In genomic region chr4:111847256-111848108, GRCh38 we compare ENCODE assay signal across 11 cellular contexts.
A peak's percentile ranks its signal among the peaks of the same experiment; 100 is the strongest.
DNase-seq lines count a peak whose midpoint lies in the region; ATAC-seq and TF ChIP-seq lines count a peak whose summit lies in the region.
"Had no signal": no experiment of that assay in that cellular context is flagged by ENCODE, and none has a peak within 500 bp of the region (broad histone marks: within the 10 kb centered on the region; RNA-seq: fewer than 3 reads in every experiment).

No MANE protein-coding gene starts in this region.

- peaks cover 9% of the 10 kb centered on the region for H3K4me1 Mint-ChIP-seq in mesothelial cell of epicardium

- peaks cover 8% of the 10 kb centered on the region for H3K9me3 Mint-ChIP-seq in mesothelial cell of epicardium

- TF ChIP-seq CTCF in GM12872 (IDR thresholded peaks at IDR 0.05; ENCODE audit: insufficient read depth, low read depth, low read length) = peak; percentile 47
- peak; percentile 68 for TF ChIP-seq CTCF in VCaP (conservative IDR thresholded peaks at IDR 0.05)
- peak; percentile 64 for TF ChIP-seq CTCF in mesothelial cell of epicardium (IDR thresholded peaks at IDR 0.05; ENCODE audit: unreplicated experiment)

- no peaks in the 10 kb centered on the region for H3K36me3 Mint-ChIP-seq in mesothelial cell of epicardium

- H3K4me3 Mint-ChIP-seq in mesothelial cell of epicardium = no peak overlapping the region

- H3K27me3 Mint-ChIP-seq in mesothelial cell of epicardium (ENCODE audit: low read depth) = no peaks in the 10 kb centered on the region

- DNase-seq in mesothelial cell of epicardium (ENCODE audit: low spot score in 2 of 2, unreplicated experiment in 2 of 2) (no peak), putamen (ENCODE audit: low spot score) (no peak)
- no peak for DNase-seq in stimulated activated CD4-positive, alpha-beta T cell treated with anti-CD3 and anti-CD28 coated beads, Interleukin-4, amount 100 ng/mL, for 24 hours
- DNase-seq in activated CD4-positive, alpha-beta T cell treated with anti-CD3 and anti-CD28 coated beads, Interleukin-2, amount 50 U/mL, for 1 hour = no peak
- DNase-seq: colonic mucosa, NCI-H1092 treated with DMSO at 0.1 percent for 48 hours had no signal

- ATAC-seq in HG03469 (IDR thresholded peaks at IDR 0.05; ENCODE audit: unreplicated experiment) (peak; percentile 51), GM21723 (IDR thresholded peaks at IDR 0.05; ENCODE audit: unreplicated experiment) (no peak)

- H3K27ac ChIP-seq in VCaP = no peak overlapping the region
- H3K27ac ChIP-seq: colonic mucosa, parathyroid adenoma had no signal

- no peak overlapping the region for H3K27ac Mint-ChIP-seq in mesothelial cell of epicardium
